In genomic region chr9:70120834-70121510, GRCh38 we compare ENCODE assay signal across 11 cellular contexts.
DNase-seq lines count a peak whose midpoint lies in the region; ATAC-seq, FAIRE-seq and TF ChIP-seq lines count a peak whose summit lies in the region.
"Had no signal": no experiment of that assay in that cellular context is flagged by ENCODE, and none has a peak within 500 bp of the region (broad histone marks: within the 10 kb centered on the region; RNA-seq: fewer than 3 reads in every experiment).

No MANE protein-coding gene starts in this region.

- no peak for DNase-seq in activated naive CD8-positive, alpha-beta T cell treated with anti-CD3 and anti-CD28 coated beads for 36 hours
- DNase-seq in astrocyte of the hippocampus (ENCODE audit: low read depth, low spot score): peak; percentile 95
- peak; percentile 96 for DNase-seq in kidney glomerular epithelial cell (lab: John Stamatoyannopoulos, UW)
- DNase-seq in urothelium cell line (ENCODE audit: low spot score): peak; percentile 73
- DNase-seq in CD14-positive monocyte (ENCODE audit: low spot score): no peak
- DNase-seq: activated CD4-positive, alpha-beta T cell treated with anti-CD3 and anti-CD28 coated beads, Interleukin-2, amount 10 ng/mL, durations not matched to agents 24 days and 14 days; DMS79 had no signal

- intact Hi-C loops in CD14-positive monocyte (cut with micrococcal nuclease): no loop called here

- peaks cover 11% of the 10 kb centered on the region for H3K27me3 Mint-ChIP-seq in activated naive CD8-positive, alpha-beta T cell
- H3K27me3 Mint-ChIP-seq in activated naive CD8-positive, alpha-beta T cell treated with anti-CD3 and anti-CD28 coated beads for 36 hours: no peaks in the 10 kb centered on the region
- H3K27me3 Mint-ChIP-seq in CD14-positive monocyte (ENCODE audit: low read depth in 3 of 3): peaks cover 0 to under 1% (median 0%) of the 10 kb centered on the region in 3 donors

- no peaks in the 10 kb centered on the region for H3K4me1 Mint-ChIP-seq in activated naive CD8-positive, alpha-beta T cell (ENCODE audit: low read depth)
- H3K4me1 Mint-ChIP-seq in activated naive CD8-positive, alpha-beta T cell treated with anti-CD3 and anti-CD28 coated beads for 36 hours: no peaks in the 10 kb centered on the region
- no peaks in the 10 kb centered on the region for H3K4me1 Mint-ChIP-seq in CD14-positive monocyte
- H3K4me1 Mint-ChIP-seq: activated CD4-positive, alpha-beta T cell treated with anti-CD3 and anti-CD28 coated beads, Interleukin-2, amount 10 ng/mL, durations not matched to agents 24 days and 14 days had no signal

- no peak overlapping the region for H3K4me3 Mint-ChIP-seq in activated naive CD8-positive, alpha-beta T cell
- H3K4me3 Mint-ChIP-seq in activated naive CD8-positive, alpha-beta T cell treated with anti-CD3 and anti-CD28 coated beads for 36 hours: no peak overlapping the region
- H3K4me3 Mint-ChIP-seq in CD14-positive monocyte: no peak overlapping the region
- H3K4me3 Mint-ChIP-seq: activated CD4-positive, alpha-beta T cell treated with anti-CD3 and anti-CD28 coated beads, Interleukin-2, amount 10 ng/mL, durations not matched to agents 24 days and 14 days had no signal

- ATAC-seq in GM21390 (IDR thresholded peaks at IDR 0.05; ENCODE audit: unreplicated experiment) (no peak), GM21723 (IDR thresholded peaks at IDR 0.05; ENCODE audit: unreplicated experiment) (no peak)

- no peaks in the 10 kb centered on the region for H3K36me3 Mint-ChIP-seq in activated naive CD8-positive, alpha-beta T cell
- H3K36me3 Mint-ChIP-seq in activated naive CD8-positive, alpha-beta T cell treated with anti-CD3 and anti-CD28 coated beads for 36 hours: no peaks in the 10 kb centered on the region
- no peaks in the 10 kb centered on the region for H3K36me3 Mint-ChIP-seq in CD14-positive monocyte

- H3K27ac Mint-ChIP-seq in activated naive CD8-positive, alpha-beta T cell: peak overlapping the region; percentile 23
- no peak overlapping the region for H3K27ac Mint-ChIP-seq in activated naive CD8-positive, alpha-beta T cell treated with anti-CD3 and anti-CD28 coated beads for 36 hours
- no peak overlapping the region for H3K27ac Mint-ChIP-seq in CD14-positive monocyte
- H3K27ac Mint-ChIP-seq: activated CD4-positive, alpha-beta T cell treated with anti-CD3 and anti-CD28 coated beads, Interleukin-2, amount 10 ng/mL, durations not matched to agents 24 days and 14 days had no signal

- TF ChIP-seq CTCF in CD14-positive monocyte (IDR thresholded peaks at IDR 0.05): no peak

- FAIRE-seq in urothelium cell line (lab: Jason Lieb, UNC): peak; percentile 81
- FAIRE-seq: islet of Langerhans had no signal

- H3K9me3 Mint-ChIP-seq in activated naive CD8-positive, alpha-beta T cell (ENCODE audit: low read depth): no peaks in the 10 kb centered on the region
- no peaks in the 10 kb centered on the region for H3K9me3 Mint-ChIP-seq in activated naive CD8-positive, alpha-beta T cell treated with anti-CD3 and anti-CD28 coated beads for 36 hours
- no peaks in the 10 kb centered on the region for H3K9me3 Mint-ChIP-seq in CD14-positive monocyte
- H3K9me3 Mint-ChIP-seq: activated CD4-positive, alpha-beta T cell treated with anti-CD3 and anti-CD28 coated beads, Interleukin-2, amount 10 ng/mL, durations not matched to agents 24 days and 14 days had no signal

Comparison
In these comparisons a context has a peak if more than half of its experiments do, and no peak if none do; other contexts are left out.
1. DNase-seq: peak in astrocyte of the hippocampus (single experiment), kidney glomerular epithelial cell (single experiment) and urothelium cell line (single experiment); none in activated naive CD8-positive, alpha-beta T cell treated with anti-CD3 and anti-CD28 coated beads for 36 hours (single experiment) and CD14-positive monocyte (single experiment).